Comparison of ENCODE assay signal across 19 cellular contexts in the genomic region with DNA sequence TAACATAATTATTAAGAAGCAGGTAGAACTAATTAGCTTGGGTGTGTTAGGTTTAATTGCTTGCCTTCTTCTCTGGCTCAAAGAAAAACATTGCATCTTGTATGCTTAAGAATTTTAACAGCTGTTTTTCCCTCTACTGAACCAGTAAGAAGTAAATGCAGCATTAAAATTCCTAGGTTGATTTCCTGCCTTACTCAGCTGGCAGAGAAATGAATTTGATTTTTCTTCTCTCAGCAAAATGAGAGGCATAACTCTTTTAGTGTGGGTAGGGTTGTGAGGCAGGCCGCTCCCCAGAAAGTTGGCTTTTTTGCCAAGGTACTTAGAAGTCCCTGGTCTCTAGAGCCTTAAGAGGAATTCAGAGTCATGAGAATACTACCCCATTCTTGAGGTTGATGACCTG.
DNase-seq lines count a peak whose midpoint lies in the region; ATAC-seq, FAIRE-seq and TF ChIP-seq lines count a peak whose summit lies in the region.
"Had no signal": no experiment of that assay in that cellular context is flagged by ENCODE, and none has a peak within 500 bp of the region (broad histone marks: within the 10 kb centered on the region; RNA-seq: fewer than 3 reads in every experiment).

No MANE protein-coding gene starts in this region.

- H3K4me3 Mint-ChIP-seq in nephron = no peak overlapping the region
- H3K4me3 Mint-ChIP-seq: CD4-positive, alpha-beta T cell; H9 had no signal

- H3K4me3 ChIP-seq in HepG2 (replicated peaks in 1 of 3; ENCODE audit: insufficient read depth in 1 of 3, low read depth in 2 of 3, low read length in 3 of 3) (no peak overlapping the region), right lobe of liver (no peak overlapping the region)
- H3K4me3 ChIP-seq: BLaER1 treated with 17β-estradiol and CSF1 and Interleukin-3, amounts not matched to agents 10 nM and 100 nM had no signal

- H3K27me3 Mint-ChIP-seq in nephron (ENCODE audit: low read depth) = no peaks in the 10 kb centered on the region

- POLR2A ChIA-PET in HepG2 (lab: Yijun Ruan, JAX) = no interaction called here

- no peak overlapping the region for H2AFZ ChIP-seq in HepG2 (ENCODE audit: low read length)

- 0 out of 2 replicates have a peak, but pooled peaks cover 4% of the 10 kb centered on the region for H3K4me1 ChIP-seq in HepG2 (ENCODE audit: insufficient read depth, low read length)
- no peaks in the 10 kb centered on the region for H3K4me1 ChIP-seq in right lobe of liver
- H3K4me1 ChIP-seq: BLaER1 treated with 17β-estradiol and CSF1 and Interleukin-3, amounts not matched to agents 10 nM and 100 nM had no signal

- no peak for TF ChIP-seq CTCF in HepG2 (CRISPR knock-in tag; IDR thresholded peaks at IDR 0.05)
- TF ChIP-seq CTCF in right lobe of liver (IDR thresholded peaks at IDR 0.05) = no peak
- no peak for TF ChIP-seq CTCF in nephron (IDR thresholded peaks at IDR 0.05; ENCODE audit: unreplicated experiment in 3 of 3)

- no peak for TF ChIP-seq RAD21 in HepG2 (CRISPR knock-in tag; IDR thresholded peaks at IDR 0.05)

- TF ChIP-seq EP300 in HepG2 (IDR thresholded peaks at IDR 0.05; ENCODE audit: low read depth in 2 of 2, low read length in 2 of 2) (no peak), HepG2 (CRISPR knock-in tag; IDR thresholded peaks at IDR 0.05; ENCODE audit: borderline replicate concordance) (no peak)

- no peaks in the 10 kb centered on the region for H3K27me3 ChIP-seq in HepG2 (ENCODE audit: control insufficient read depth in 1 of 2, insufficient read depth in 2 of 2, low read length in 2 of 2)
- no peaks in the 10 kb centered on the region for H3K27me3 ChIP-seq in right lobe of liver
- H3K27me3 ChIP-seq: BLaER1 treated with 17β-estradiol and CSF1 and Interleukin-3, amounts not matched to agents 10 nM and 100 nM had no signal

- H3K9me3 Mint-ChIP-seq in nephron = no peaks in the 10 kb centered on the region
- H3K9me3 Mint-ChIP-seq: CD4-positive, alpha-beta T cell; H9 had no signal

- H3K9ac ChIP-seq in HepG2 (ENCODE audit: insufficient read depth, low read depth, low read length) = no peak overlapping the region
- H3K9ac ChIP-seq: BLaER1 treated with 17β-estradiol and CSF1 and Interleukin-3, amounts not matched to agents 10 nM and 100 nM had no signal

- intact Hi-C loops in HepG2 (cut with micrococcal nuclease; ENCODE audit: unreplicated experiment) = no loop called here
- intact Hi-C loops in right lobe of liver (cut with DNase I) = no loop called here

- ATAC-seq in HepG2 (no peak), right lobe of liver (no peak), HG03442 (IDR thresholded peaks at IDR 0.05; ENCODE audit: unreplicated experiment) (no peak)

- in situ Hi-C loops in HepG2 (cut with HindIII; ENCODE audit: extremely low pct_ligation_motif_present, low pct_unique_long_range_greater_than_20kb) = no loop called here

- H4K20me1 ChIP-seq in HepG2 (ENCODE audit: insufficient read depth, low read length) = no peaks in the 10 kb centered on the region
- H4K20me1 ChIP-seq: BLaER1 treated with 17β-estradiol and CSF1 and Interleukin-3, amounts not matched to agents 10 nM and 100 nM had no signal

- no peak overlapping the region for H3K27ac ChIP-seq in HepG2 (ENCODE audit: extremely low read length, insufficient read depth, low read length)
- H3K27ac ChIP-seq in right lobe of liver = no peak overlapping the region
- H3K27ac ChIP-seq: 22Rv1; BLaER1 treated with 17β-estradiol and CSF1 and Interleukin-3, amounts not matched to agents 10 nM and 100 nM; HL-60 had no signal

- peaks cover 18% of the 10 kb centered on the region for H3K36me3 Mint-ChIP-seq in nephron (ENCODE audit: low read depth)

- TSS peak; percentile 43 for BruUV-seq in HepG2 (replicated peaks; lab: Mats Ljungman, UMichigan)

- CTCF ChIA-PET in HepG2 (lab: Yijun Ruan, JAX; ENCODE audit: low intra/inter-chr PET ratio, low total read pairs) = no interaction called here

- DNase-seq in HepG2 (ENCODE audit: low spot score) = no peak
- no peak for DNase-seq in right lobe of liver
- DNase-seq in kidney glomerular epithelial cell (lab: John Stamatoyannopoulos, UW) = peak; percentile 33
- DNase-seq in C1 segment of cervical spinal cord (lab: John Stamatoyannopoulos, UW) = no peak
- DNase-seq in D341Med (ENCODE audit: low spot score) = no peak
- no peak for DNase-seq in NCI-H1105 (lab: John Stamatoyannopoulos, UW)
- DNase-seq: Calu3; CD4-positive, alpha-beta T cell; DMS79 treated with DMSO at 0.1 percent for 48 hours; EL; GOT3; H9 had no signal

- peak overlapping the region; percentile 60 to 85 (median 71) for H3K27ac Mint-ChIP-seq in nephron
- H3K27ac Mint-ChIP-seq: CD4-positive, alpha-beta T cell; H9 had no signal

- no peak for FAIRE-seq in HepG2 (lab: Jason Lieb, UNC)
- FAIRE-seq: G401.6, GM12891 had no signal

- H3K79me2 ChIP-seq in HepG2 (ENCODE audit: insufficient read depth, low read length) = no peaks in the 10 kb centered on the region

- H3K36me3 ChIP-seq in HepG2 (replicated peaks in 1 of 2; ENCODE audit: control insufficient read depth in 1 of 2, insufficient read depth in 2 of 2, low read length in 2 of 2) (peaks cover 0 to 1% of the 10 kb centered on the region in 2 experiments; a peak in 1 of 5 replicates), right lobe of liver (no peaks in the 10 kb centered on the region)
- H3K36me3 ChIP-seq: BLaER1 treated with 17β-estradiol and CSF1 and Interleukin-3, amounts not matched to agents 10 nM and 100 nM had no signal

- H3K4me1 Mint-ChIP-seq in nephron = peaks cover 19% of the 10 kb centered on the region
- H3K4me1 Mint-ChIP-seq: H9 had no signal

- H3K9me3 ChIP-seq in HepG2 (ENCODE audit: low read length) (no peaks in the 10 kb centered on the region), right lobe of liver (no peaks in the 10 kb centered on the region)
- H3K9me3 ChIP-seq: BLaER1 treated with 17β-estradiol and CSF1 and Interleukin-3, amounts not matched to agents 10 nM and 100 nM had no signal

- WGBS in HepG2 (ENCODE audit: low lambda C conversion rate) = 100% methylated on average over 1 of the region's 1 CpG
- whole genome bisulfite sequencing in right lobe of liver (ENCODE audit: insufficient coverage, low coverage, low lambda C conversion rate, missing lambda C conversion rate) = 89% methylated on average over 1 of the region's 1 CpG

- no peak overlapping the region for H3K4me2 ChIP-seq in HepG2 (ENCODE audit: low read depth, low read length)
- H3K4me2 ChIP-seq: BLaER1 treated with 17β-estradiol and CSF1 and Interleukin-3, amounts not matched to agents 10 nM and 100 nM had no signal

- TF ChIP-seq POLR2A in HepG2 (IDR thresholded peaks at IDR 0.05; ENCODE audit: insufficient read depth in 1 of 2, low read depth in 2 of 2, low read length in 2 of 2) (no peak), right lobe of liver (IDR thresholded peaks at IDR 0.05) (no peak)

TF ChIP-seq in HepG2, 621 proteins besides CTCF, POLR2A, EP300 and RAD21:
- TF ChIP-seq ZNF343 (CRISPR knock-in tag; IDR thresholded peaks at IDR 0.05) (no peak), ZFP91 (CRISPR knock-in tag; IDR thresholded peaks at IDR 0.05; ENCODE audit: borderline replicate concordance) (no peak), MED1 (CRISPR knock-in tag; IDR thresholded peaks at IDR 0.05) (no peak), NFE2L2 (IDR thresholded peaks at IDR 0.05; ENCODE audit: low read length) (no peak), ARID5B (CRISPR knock-in tag; IDR thresholded peaks at IDR 0.05) (no peak), ZNF33A (CRISPR knock-in tag; IDR thresholded peaks at IDR 0.05; ENCODE audit: borderline replicate concordance) (no peak), DNMT3B (CRISPR knock-in tag; conservative IDR thresholded peaks at IDR 0.05) (no peak), ZNF768 (CRISPR knock-in tag; IDR thresholded peaks at IDR 0.05) (no peak)
